ENCODE assay signal across 1 cellular context in genomic region chr3:53044371-53045106, GRCh38.
TF ChIP-seq lines count a peak whose summit lies in the region.

No MANE protein-coding gene starts in this region.

TF ChIP-seq in endothelial cell of umbilical vein, 7 proteins besides CTCF, POLR2A, EP300 and RAD21 (continued from another document):
- TF ChIP-seq MYC (IDR thresholded peaks at IDR 0.05; ENCODE audit: low read depth, low read length) (no peak), MAX (IDR thresholded peaks at IDR 0.05; ENCODE audit: insufficient read depth, insufficient read length) (no peak), JUN (IDR thresholded peaks at IDR 0.05; ENCODE audit: borderline replicate concordance, insufficient read depth, insufficient read length, low read depth) (no peak), POLR2AphosphoS5 (IDR thresholded peaks at IDR 0.05; ENCODE audit: insufficient read depth, low read depth, low read length) (no peak), GATA2 (IDR thresholded peaks at IDR 0.05; ENCODE audit: insufficient read depth, insufficient read length, low read depth, low read length) (no peak)
